In the genomic region with DNA sequence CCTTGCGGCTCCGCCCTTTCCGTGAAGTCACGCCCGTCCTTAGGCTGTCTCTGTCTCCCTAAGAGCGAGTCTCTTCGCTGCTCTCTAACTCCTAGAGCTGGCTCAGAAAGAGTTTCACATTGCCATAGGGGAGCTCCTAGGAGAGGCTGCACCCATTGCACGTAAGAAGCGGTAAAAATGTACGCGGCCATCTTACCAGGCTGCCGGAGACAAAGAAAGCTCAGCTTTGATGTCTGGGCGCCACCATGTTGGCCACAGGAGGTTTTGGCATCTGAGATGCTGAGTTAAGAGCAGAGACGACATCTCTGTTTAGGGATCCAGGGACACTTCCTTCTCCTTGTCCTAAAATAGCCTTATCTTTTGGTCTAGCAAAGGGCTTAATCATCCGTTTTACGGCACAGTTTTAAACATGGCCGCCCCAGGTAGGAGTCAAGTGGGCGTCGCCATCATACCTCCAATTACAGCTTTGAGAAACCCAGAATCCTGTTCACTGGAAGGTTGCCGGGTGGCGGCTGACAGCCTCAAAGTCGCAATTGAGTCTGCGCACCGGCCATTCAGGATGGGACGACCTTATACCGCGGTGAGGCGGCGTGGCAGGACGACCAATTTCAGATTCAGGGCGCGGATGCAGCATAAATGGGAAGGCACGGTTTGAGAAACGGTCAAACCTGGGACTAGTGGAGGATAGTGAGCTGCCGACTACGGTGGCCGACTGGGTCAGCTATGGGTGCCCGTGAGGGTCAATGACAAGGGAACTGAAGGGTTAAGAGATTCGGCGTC, we compare ENCODE assay signal across 8 cellular contexts. TPM values are rescaled to one million over a fixed set of nuclear protein-coding genes. Genes with fewer than 3 reads are reported as not detected.
DNase-seq lines count a peak whose midpoint lies in the region; ATAC-seq and TF ChIP-seq lines count a peak whose summit lies in the region.

A gene (plus strand): TSS at position 553 of the 780 bp plus-strand sequence. CDS start 16,501 bp downstream, outside the sequence.

- H2BK15ac ChIP-seq in H9 (ENCODE audit: low read depth, low read length): no peak within 1 kb of the TSS

- H3K79me1 ChIP-seq in H9 (ENCODE audit: insufficient read depth, low read depth, low read length, poor library complexity, severe bottlenecking): no peaks in the 10 kb centered on the region

- peak within 1 kb of the TSS; percentile 71 for H2AFZ ChIP-seq in H9 (ENCODE audit: low read length)

- H3K4me2 ChIP-seq in H9 (ENCODE audit: insufficient read depth, insufficient read length, low read length): peak within 1 kb of the TSS; percentile 85

- H3K56ac ChIP-seq in H9 (ENCODE audit: insufficient read length, low read depth, low read length): peak within 1 kb of the TSS; percentile 34

- peaks cover 19% of the 10 kb centered on the region for H3K9me3 Mint-ChIP-seq in CD4-positive, alpha-beta T cell
- peaks cover 11 to 24% of the 10 kb centered on the region in 2 experiments; a peak in 4 of 5 replicates for H3K9me3 Mint-ChIP-seq in H9

- POLR2A ChIA-PET in CD4-positive, alpha-beta T cell (lab: Charles Lee): interaction anchor here (0.6 to 2.4 kb wide), 33 partner anchors 20 to 1292 kb away, joined by 3 to 133 read pairs (median 5); a partner anchor contains a TSS

- no peaks in the 10 kb centered on the region for H3K27me3 ChIP-seq in CD4-positive, alpha-beta T cell (ENCODE audit: control insufficient read depth, insufficient read depth, low read length)
- H3K27me3 ChIP-seq in H9 (ENCODE audit: insufficient read depth, low read length): no peaks in the 10 kb centered on the region
- H3K27me3 ChIP-seq in esophagus squamous epithelium: no peaks in the 10 kb centered on the region
- no peaks in the 10 kb centered on the region for H3K27me3 ChIP-seq in muscle layer of colon (ENCODE audit: control insufficient read depth in 1 of 2, insufficient read depth in 2 of 2, low read length in 2 of 2)

- H3K4me3 ChIP-seq in esophagus squamous epithelium (peak within 1 kb of the TSS; percentile 69 to 86 (median 77)), muscle layer of colon (ENCODE audit: low read depth in 1 of 2, low read length in 2 of 2) (peak within 1 kb of the TSS; percentile 95)

- peaks cover 0 to 36% (median 0%) of the 10 kb centered on the region in 3 donors for H3K36me3 ChIP-seq in esophagus squamous epithelium
- H3K36me3 ChIP-seq in muscle layer of colon (ENCODE audit: insufficient read depth, low read length): no peaks in the 10 kb centered on the region

- peaks cover 14% of the 10 kb centered on the region for H3K23me2 ChIP-seq in H9 (ENCODE audit: insufficient read length, low read depth, low read length, poor library complexity, severe bottlenecking)

- H4K91ac ChIP-seq in H9 (ENCODE audit: insufficient read length, low read depth, low read length): no peak within 1 kb of the TSS

- H2BK12ac ChIP-seq in H9 (ENCODE audit: insufficient read length, low read depth, low read length): no peak within 1 kb of the TSS

- H3K27me3 Mint-ChIP-seq in CD4-positive, alpha-beta T cell: no peaks in the 10 kb centered on the region
- H3K27me3 Mint-ChIP-seq in H9 (ENCODE audit: low read depth): no peaks in the 10 kb centered on the region

- peak within 1 kb of the TSS; percentile 95 for H3K9ac ChIP-seq in H9 (ENCODE audit: extremely low read depth, insufficient read length, low read length)
- H3K9ac ChIP-seq in muscle layer of colon (ENCODE audit: low read length): peak within 1 kb of the TSS; percentile 85

- H3K27ac ChIP-seq in CD4-positive, alpha-beta T cell (ENCODE audit: low read depth, low read length): peak within 1 kb of the TSS; percentile 88
- peak within 1 kb of the TSS; percentile 73 for H3K27ac ChIP-seq in H9 (ENCODE audit: insufficient read length, low read depth, low read length)
- peak within 1 kb of the TSS; percentile 91 to 98 (median 95) for H3K27ac ChIP-seq in esophagus squamous epithelium
- H3K27ac ChIP-seq in muscle layer of colon (ENCODE audit: low read depth, low read length): peak within 1 kb of the TSS; percentile 95

- no peak for TF ChIP-seq POLR2A in esophagus squamous epithelium (IDR thresholded peaks at IDR 0.05)

- TF ChIP-seq CTCF in CD4-positive, alpha-beta T cell (IDR thresholded peaks at IDR 0.05): no peak
- TF ChIP-seq CTCF in H9 (conservative IDR thresholded peaks at IDR 0.05): no peak
- peak in 2 of 6 experiments; percentile 2 to 16 for TF ChIP-seq CTCF in esophagus squamous epithelium (IDR thresholded peaks at IDR 0.05)

- no peak within 1 kb of the TSS for H2BK20ac ChIP-seq in H9 (ENCODE audit: low read depth, low read length, poor library complexity, severe bottlenecking)

- H3K4me1 Mint-ChIP-seq in CD4-positive, alpha-beta T cell (ENCODE audit: low read depth): no peaks in the 10 kb centered on the region
- no peaks in the 10 kb centered on the region; a peak in 1 of 4 replicates for H3K4me1 Mint-ChIP-seq in H9

- H3K27ac Mint-ChIP-seq in CD4-positive, alpha-beta T cell: no peak within 1 kb of the TSS
- no peak within 1 kb of the TSS for H3K27ac Mint-ChIP-seq in H9

- peaks cover 11% of the 10 kb centered on the region for H3K9me3 ChIP-seq in CD4-positive, alpha-beta T cell (ENCODE audit: control insufficient read depth, low read length)
- no peaks in the 10 kb centered on the region for H3K9me3 ChIP-seq in H9 (ENCODE audit: control insufficient read depth, low read depth, low read length)
- H3K9me3 ChIP-seq in esophagus squamous epithelium: peaks cover 0 to 25% (median 0%) of the 10 kb centered on the region in 3 donors
- no peaks in the 10 kb centered on the region for H3K9me3 ChIP-seq in muscle layer of colon (ENCODE audit: low read length)

- H3K18ac ChIP-seq in H9 (ENCODE audit: insufficient read length, low read depth, low read length): peak within 1 kb of the TSS; percentile 97

- H2AK5ac ChIP-seq in H9 (ENCODE audit: insufficient read length, low read length): no peak within 1 kb of the TSS

- no peaks in the 10 kb centered on the region for H4K20me1 ChIP-seq in H9 (ENCODE audit: control insufficient read depth, insufficient read depth, insufficient read length)

- intact Hi-C loops in CD4-positive, alpha-beta T cell (cut with DNase I, micrococcal nuclease): loop anchor here (1.0 to 10.0 kb wide), 7 partner anchors 37 to 1292 kb away; a partner anchor contains a TSS
- intact Hi-C loops in esophagus squamous epithelium (cut with DNase I): no loop called here

- ATAC-seq in CD4-positive, alpha-beta T cell (ENCODE audit: poor library complexity): peak; percentile 85

- DNase-seq in CD4-positive, alpha-beta T cell: peak; percentile 68 to 84 (median 73)
- peak; percentile 87 for DNase-seq in H9
- DNase-seq in NCI-H748 (lab: John Stamatoyannopoulos, UW; ENCODE audit: unreplicated experiment): peak; percentile 96
- peak; percentile 72 for DNase-seq in activated T-cell treated with anti-CD3 and anti-CD28 coated beads for 4 hours
- DNase-seq in esophagus squamous epithelium (lab: John Stamatoyannopoulos, UW): peak; percentile 15
- DNase-seq in stimulated activated CD8-positive, alpha-beta memory T cell treated with anti-CD3 and anti-CD28 coated beads, Interleukin-4, amount 100 ng/mL, for 1 hour (ENCODE audit: low read depth in 2 of 2, low spot score in 1 of 2): peak; percentile 50 to 70
- no peak for DNase-seq in glomerular visceral epithelial cell (ENCODE audit: extremely low spot score)

- WGBS in H9 (ENCODE audit: extremely low coverage, insufficient read length, low lambda C conversion rate): no CpG with 5 or more reads among the region's 40 CpGs
- WGBS in esophagus squamous epithelium, 2 donors: 1 to 2% methylated on average over 26 of the region's 40 CpGs

- peak within 1 kb of the TSS; percentile 20; the same call in 1 of the 2 replicates for H3K4ac ChIP-seq in H9 (ENCODE audit: low read depth, low read length)

- no peak within 1 kb of the TSS for H4K8ac ChIP-seq in H9 (replicated peaks; ENCODE audit: insufficient read length, low read depth, low read length)

- H3K4me1 ChIP-seq in H9 (ENCODE audit: insufficient read depth, low read length): peaks cover 3% of the 10 kb centered on the region; the same call in 1 of the 2 replicates
- H3K4me1 ChIP-seq in esophagus squamous epithelium: peaks cover 0 to 20% (median 0%) of the 10 kb centered on the region in 3 donors
- H3K4me1 ChIP-seq in muscle layer of colon (ENCODE audit: insufficient read depth, low read length): peaks cover 16% of the 10 kb centered on the region

- no peak within 1 kb of the TSS for H3K4me3 Mint-ChIP-seq in CD4-positive, alpha-beta T cell
- H3K4me3 Mint-ChIP-seq in H9: no peak within 1 kb of the TSS

- H4K5ac ChIP-seq in H9 (ENCODE audit: insufficient read length, low read depth, low read length): peak within 1 kb of the TSS; percentile 76

- H2BK120ac ChIP-seq in H9 (ENCODE audit: low read depth, low read length, poor library complexity, severe bottlenecking): peak within 1 kb of the TSS; percentile 71

- H3K36me3 Mint-ChIP-seq in CD4-positive, alpha-beta T cell (ENCODE audit: low read depth): peaks cover 51% of the 10 kb centered on the region
- peaks cover 28 to 33% (median 29%) of the 10 kb centered on the region in 3 experiments for H3K36me3 Mint-ChIP-seq in H9 (ENCODE audit: insufficient read depth in 1 of 3, low read depth in 3 of 3)

- peak within 1 kb of the TSS; percentile 19 for H2BK5ac ChIP-seq in H9 (ENCODE audit: insufficient read length, low read length)

- peak within 1 kb of the TSS; percentile 98 for H3K14ac ChIP-seq in H9 (ENCODE audit: insufficient read depth, low read length)

- H3K23ac ChIP-seq in H9 (ENCODE audit: insufficient read length, low read depth, low read length): no peak within 1 kb of the TSS

- CTCF ChIA-PET in CD4-positive, alpha-beta T cell (lab: Charles Lee): interaction anchor here (1.0 to 1.6 kb wide), 3 partner anchors 46 to 533 kb away, joined by 5 to 6 read pairs (median 5); a partner anchor contains a TSS

- peak within 1 kb of the TSS; percentile 81 for H3T11ph ChIP-seq in H9 (ENCODE audit: low read length)

- no peaks in the 10 kb centered on the region for H3K79me2 ChIP-seq in H9 (ENCODE audit: insufficient read depth, low read length)

RNA-seq across cellular contexts. Expression of the gene that starts here (rescaled TPM):
- 1 to 10 TPM; 2.3 TPM for total RNA-seq in CD4-positive, alpha-beta T cell
- 14.6 and 17.1 TPM in 2 replicates for total RNA-seq in H9 (2021)
- 1 to 10 TPM; 1.2 to 3.4 (median 2.0) TPM for total RNA-seq in esophagus squamous epithelium
